1 cellular context compared by ENCODE assay signal in genomic region chr19:49127674-49128544, GRCh38.
A peak's percentile ranks its signal among the peaks of the same experiment; 100 is the strongest.
TF ChIP-seq lines count a peak whose summit lies in the region.

No MANE protein-coding gene starts in this region.

TF ChIP-seq in K562, 482 proteins besides CTCF, POLR2A, EP300 and RAD21 (continued from another document and continues in another):
- TF ChIP-seq, protein P1, sequence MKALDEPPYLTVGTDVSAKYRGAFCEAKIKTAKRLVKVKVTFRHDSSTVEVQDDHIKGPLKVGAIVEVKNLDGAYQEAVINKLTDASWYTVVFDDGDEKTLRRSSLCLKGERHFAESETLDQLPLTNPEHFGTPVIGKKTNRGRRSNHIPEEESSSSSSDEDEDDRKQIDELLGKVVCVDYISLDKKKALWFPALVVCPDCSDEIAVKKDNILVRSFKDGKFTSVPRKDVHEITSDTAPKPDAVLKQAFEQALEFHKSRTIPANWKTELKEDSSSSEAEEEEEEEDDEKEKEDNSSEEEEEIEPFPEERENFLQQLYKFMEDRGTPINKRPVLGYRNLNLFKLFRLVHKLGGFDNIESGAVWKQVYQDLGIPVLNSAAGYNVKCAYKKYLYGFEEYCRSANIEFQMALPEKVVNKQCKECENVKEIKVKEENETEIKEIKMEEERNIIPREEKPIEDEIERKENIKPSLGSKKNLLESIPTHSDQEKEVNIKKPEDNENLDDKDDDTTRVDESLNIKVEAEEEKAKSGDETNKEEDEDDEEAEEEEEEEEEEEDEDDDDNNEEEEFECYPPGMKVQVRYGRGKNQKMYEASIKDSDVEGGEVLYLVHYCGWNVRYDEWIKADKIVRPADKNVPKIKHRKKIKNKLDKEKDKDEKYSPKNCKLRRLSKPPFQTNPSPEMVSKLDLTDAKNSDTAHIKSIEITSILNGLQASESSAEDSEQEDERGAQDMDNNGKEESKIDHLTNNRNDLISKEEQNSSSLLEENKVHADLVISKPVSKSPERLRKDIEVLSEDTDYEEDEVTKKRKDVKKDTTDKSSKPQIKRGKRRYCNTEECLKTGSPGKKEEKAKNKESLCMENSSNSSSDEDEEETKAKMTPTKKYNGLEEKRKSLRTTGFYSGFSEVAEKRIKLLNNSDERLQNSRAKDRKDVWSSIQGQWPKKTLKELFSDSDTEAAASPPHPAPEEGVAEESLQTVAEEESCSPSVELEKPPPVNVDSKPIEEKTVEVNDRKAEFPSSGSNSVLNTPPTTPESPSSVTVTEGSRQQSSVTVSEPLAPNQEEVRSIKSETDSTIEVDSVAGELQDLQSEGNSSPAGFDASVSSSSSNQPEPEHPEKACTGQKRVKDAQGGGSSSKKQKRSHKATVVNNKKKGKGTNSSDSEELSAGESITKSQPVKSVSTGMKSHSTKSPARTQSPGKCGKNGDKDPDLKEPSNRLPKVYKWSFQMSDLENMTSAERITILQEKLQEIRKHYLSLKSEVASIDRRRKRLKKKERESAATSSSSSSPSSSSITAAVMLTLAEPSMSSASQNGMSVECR (CRISPR knock-in tag; IDR thresholded peaks at IDR 0.05): peak; percentile 83
- TF ChIP-seq C11orf30 (IDR thresholded peaks at IDR 0.05; ENCODE audit: low read depth): no peak
- TF ChIP-seq LEF1 (IDR thresholded peaks at IDR 0.05): no peak
- 0 out of 2 replicates have a peak, but pooled peaks have one; percentile 10 for TF ChIP-seq TOE1 (IDR thresholded peaks at IDR 0.05; ENCODE audit: borderline replicate concordance)
- no peak for TF ChIP-seq TOE1 (CRISPR knock-in tag; IDR thresholded peaks at IDR 0.05; ENCODE audit: borderline replicate concordance, low read depth)
- peak; percentile 89 for TF ChIP-seq CTBP1 (IDR thresholded peaks at IDR 0.05; ENCODE audit: borderline replicate concordance)
- no peak for TF ChIP-seq ZFP30 (CRISPR knock-in tag; IDR thresholded peaks at IDR 0.05; ENCODE audit: borderline replicate concordance)
- 0 out of 2 replicates have a peak, but pooled peaks have one; percentile 72 for TF ChIP-seq ZNF232 (CRISPR knock-in tag; IDR thresholded peaks at IDR 0.05)
- TF ChIP-seq MGA (IDR thresholded peaks at IDR 0.05): peak; percentile 100
- TF ChIP-seq GATA2 (CRISPR knock-in tag; IDR thresholded peaks at IDR 0.05): peak; percentile 30; the same call in 1 of the 2 replicates
- no peak for TF ChIP-seq CSDE1 (IDR thresholded peaks at IDR 0.05)
- TF ChIP-seq ZBTB2 (IDR thresholded peaks at IDR 0.05): peak; percentile 70; the same call in 1 of the 2 replicates
- peak; percentile 100 for TF ChIP-seq L3MBTL2 (IDR thresholded peaks at IDR 0.05)
- TF ChIP-seq, protein P2, sequence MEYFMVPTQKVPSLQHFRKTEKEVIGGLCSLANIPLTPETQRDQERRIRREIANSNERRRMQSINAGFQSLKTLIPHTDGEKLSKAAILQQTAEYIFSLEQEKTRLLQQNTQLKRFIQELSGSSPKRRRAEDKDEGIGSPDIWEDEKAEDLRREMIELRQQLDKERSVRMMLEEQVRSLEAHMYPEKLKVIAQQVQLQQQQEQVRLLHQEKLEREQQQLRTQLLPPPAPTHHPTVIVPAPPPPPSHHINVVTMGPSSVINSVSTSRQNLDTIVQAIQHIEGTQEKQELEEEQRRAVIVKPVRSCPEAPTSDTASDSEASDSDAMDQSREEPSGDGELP (CRISPR knock-in tag; IDR thresholded peaks at IDR 0.05; ENCODE audit: borderline replicate concordance): peak; percentile 91
- no peak for TF ChIP-seq BRD9 (IDR thresholded peaks at IDR 0.05; ENCODE audit: low read depth, partially characterized antibody)
- peak in 1 of 2 experiments; percentile 86; a peak in 2 of 4 replicates for TF ChIP-seq UBTF (IDR thresholded peaks at IDR 0.05; ENCODE audit: borderline replicate concordance in 1 of 2, low read depth in 2 of 2, low read length in 2 of 2)
- TF ChIP-seq ETS1 (conservative IDR thresholded peaks at IDR 0.05; ENCODE audit: control insufficient read depth, low read depth, low read length): 0 out of 2 replicates have a peak, but pooled peaks have one; percentile 23
- no peak for TF ChIP-seq ZNF324 (CRISPR knock-in tag; IDR thresholded peaks at IDR 0.05)
- peak; percentile 83; the same call in 1 of the 2 replicates for TF ChIP-seq E2F5 (CRISPR knock-in tag; IDR thresholded peaks at IDR 0.05)
- peak; percentile 79 for TF ChIP-seq PRDM10 (IDR thresholded peaks at IDR 0.05; ENCODE audit: partially characterized antibody)
- TF ChIP-seq ZNF316 (IDR thresholded peaks at IDR 0.05): no peak
- 0 out of 2 replicates have a peak, but pooled peaks have one; percentile 6 for TF ChIP-seq ZNF384 (IDR thresholded peaks at IDR 0.05; ENCODE audit: low read depth, low read length)
- TF ChIP-seq RBM25 (IDR thresholded peaks at IDR 0.05; ENCODE audit: low read depth, low read length, severe bottlenecking): no peak
- TF ChIP-seq NR3C1 (CRISPR knock-in tag; IDR thresholded peaks at IDR 0.05): peak; percentile 91; the same call in 1 of the 2 replicates
